Comparison of ENCODE assay signal across 7 cellular contexts in the genomic region with DNA sequence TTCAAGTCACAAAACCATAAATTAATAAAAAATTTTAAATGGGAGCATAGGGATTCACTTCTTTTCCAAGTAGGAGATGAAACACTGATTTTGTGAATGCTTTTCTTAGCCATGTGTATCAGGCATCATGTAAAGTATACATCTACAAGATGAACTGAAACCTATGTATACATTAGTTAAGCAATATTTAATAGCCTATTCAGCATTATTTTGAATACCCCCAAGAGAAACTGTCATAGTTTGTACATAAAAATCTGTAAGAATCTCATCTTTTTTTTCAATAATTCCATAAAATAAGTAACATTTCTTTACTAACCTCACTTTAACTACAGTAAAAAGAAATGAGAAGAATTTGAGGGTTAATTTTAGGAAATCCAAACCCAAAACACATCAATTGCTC.
"Had no signal": no experiment of that assay in that cellular context is flagged by ENCODE, and none has a peak within 500 bp of the region (broad histone marks: within the 10 kb centered on the region; RNA-seq: fewer than 3 reads in every experiment).

No MANE protein-coding gene starts in this region.

- H2AFZ ChIP-seq: GM23338 had no signal

- ATAC-seq: GM23338 had no signal

- FAIRE-seq: H1, H54, HTR-8/SVneo had no signal

- H3K4me2 ChIP-seq: GM23338 had no signal

- H3K4me3 ChIP-seq: GM23338 had no signal

- DNase-seq: H9, HCEC 1CT, KBM-7 had no signal
